ENCODE assay signal across 19 cellular contexts in the genomic region with DNA sequence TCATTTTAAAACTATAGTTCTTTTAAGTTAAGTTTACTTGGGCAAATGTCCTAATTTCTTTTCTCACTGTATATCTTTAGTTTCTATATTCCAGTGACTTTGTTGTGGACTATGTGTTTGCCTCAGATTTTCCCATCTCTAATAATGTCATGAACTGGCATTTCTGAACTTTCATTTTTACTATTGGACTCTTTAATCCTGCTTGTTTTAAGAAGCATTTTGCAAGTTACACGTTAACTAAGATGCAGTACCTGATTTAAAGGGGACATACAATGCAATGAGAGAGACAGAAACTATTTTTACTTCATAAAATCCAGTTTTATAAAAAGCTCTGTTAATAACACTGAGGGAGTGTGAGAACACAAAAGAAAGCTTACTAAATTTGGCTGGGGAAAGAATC. TPM values are rescaled to one million over a fixed set of nuclear protein-coding genes. Genes with fewer than 3 reads are reported as not detected.
DNase-seq lines count a peak whose midpoint lies in the region; ATAC-seq, FAIRE-seq and TF ChIP-seq lines count a peak whose summit lies in the region.
"Had no signal": no experiment of that assay in that cellular context is flagged by ENCODE, and none has a peak within 500 bp of the region (broad histone marks: within the 10 kb centered on the region; RNA-seq: fewer than 3 reads in every experiment).

No MANE protein-coding gene starts in this region.

- H3K27me3 ChIP-seq in HCT116 (ENCODE audit: insufficient read depth, low read length) (no peaks in the 10 kb centered on the region), bronchial epithelial cell (ENCODE audit: control insufficient read depth, insufficient read depth, low read length) (no peaks in the 10 kb centered on the region), right lobe of liver (no peaks in the 10 kb centered on the region), stomach (no peaks in the 10 kb centered on the region), prostate gland (replicated peaks; ENCODE audit: insufficient read depth) (no peaks in the 10 kb centered on the region)
- H3K27me3 ChIP-seq: heart left ventricle, neural progenitor cell had no signal

- ATAC-seq in HCT116, result no peak
- ATAC-seq in right lobe of liver, result peak; percentile 33 to 61 (median 51)
- no peak for ATAC-seq in HG03460 (IDR thresholded peaks at IDR 0.05; ENCODE audit: unreplicated experiment)
- ATAC-seq: activated T-helper 17 cell treated with anti-CD3 and anti-CD28 coated beads, Interleukin-2, amount 50 U/mL, for 72 hours; heart left ventricle had no signal

- POLR2A ChIA-PET in HCT116 (lab: Charles Lee), result no interaction called here

- H3K9me3 ChIP-seq in HCT116 (ENCODE audit: control insufficient read depth in 1 of 2, insufficient read depth in 1 of 2, low read depth in 1 of 2, low read length in 2 of 2) (no peaks in the 10 kb centered on the region), right lobe of liver (no peaks in the 10 kb centered on the region), stomach (no peaks in the 10 kb centered on the region), prostate gland (no peaks in the 10 kb centered on the region)
- H3K9me3 ChIP-seq: HAP-1, heart left ventricle had no signal

- TF ChIP-seq POLR2A in HCT116 (IDR thresholded peaks at IDR 0.05; ENCODE audit: borderline replicate concordance, extremely low read depth, insufficient read depth, insufficient read length), result no peak
- TF ChIP-seq POLR2A in right lobe of liver (IDR thresholded peaks at IDR 0.05), result no peak
- TF ChIP-seq POLR2A in stomach (IDR thresholded peaks at IDR 0.05), result no peak
- no peak for TF ChIP-seq POLR2A in prostate gland (IDR thresholded peaks at IDR 0.05)

- intact Hi-C loops in HCT116 (cut with micrococcal nuclease), result no loop called here
- intact Hi-C loops in right lobe of liver (cut with DNase I), result no loop called here
- intact Hi-C loops in stomach (cut with DNase I; ENCODE audit: low total_unique reads), result no loop called here
- intact Hi-C loops in prostate gland (cut with DNase I), result loop anchor here (5.0 to 10.0 kb wide), 2 partner anchors 57 to 66 kb away; a partner anchor contains a TSS

- H3K36me3 ChIP-seq in HCT116 (ENCODE audit: control insufficient read depth in 1 of 2, insufficient read depth in 2 of 2, low read length in 2 of 2) (no peaks in the 10 kb centered on the region), bronchial epithelial cell (ENCODE audit: control insufficient read depth, insufficient read depth, low read length) (peaks cover 1% of the 10 kb centered on the region), right lobe of liver (no peaks in the 10 kb centered on the region), stomach (no peaks in the 10 kb centered on the region), prostate gland (no peaks in the 10 kb centered on the region)
- H3K36me3 ChIP-seq: HAP-1, heart left ventricle, neural progenitor cell had no signal

- DNase-seq in HCT116 (ENCODE audit: low read depth, low spot score), result no peak
- peak; percentile 26 for DNase-seq in bronchial epithelial cell (ENCODE audit: low read depth)
- DNase-seq in right lobe of liver, result no peak
- DNase-seq in stomach, result no peak
- no peak for DNase-seq in prostate gland (ENCODE audit: low spot score)
- no peak for DNase-seq in GM10266 (ENCODE audit: extremely low spot score)
- DNase-seq in C1 segment of cervical spinal cord (lab: John Stamatoyannopoulos, UW), result no peak
- DNase-seq: activated CD4-positive, alpha-beta T cell treated with anti-CD3 and anti-CD28 coated beads, Interleukin-2, amount 10 ng/mL, durations not matched to agents 7 days and 5 days; CD4-positive, CD25-positive, alpha-beta regulatory T cell; EL; heart left ventricle; NCI-H1092 treated with DMSO at 0.1 percent for 48 hours; NCI-H2029; NCI-H748 treated with DMSO at 0.1 percent for 48 hours had no signal

- H3K4me2 ChIP-seq in HCT116 (ENCODE audit: low read length), result no peak overlapping the region
- H3K4me2 ChIP-seq: neural progenitor cell had no signal

- FAIRE-seq in bronchial epithelial cell (lab: Jason Lieb, UNC), result no peak
- FAIRE-seq: endothelial cell of umbilical vein had no signal

- no TSS peak for BruUV-seq in HCT116 (replicated peaks; lab: Mats Ljungman, UMichigan)

- no peaks in the 10 kb centered on the region for H3K79me2 ChIP-seq in HCT116 (ENCODE audit: insufficient read depth, low read length)

- 12% methylated on average over 1 of the region's 1 CpG for WGBS in right lobe of liver (ENCODE audit: insufficient coverage, low coverage, low lambda C conversion rate, missing lambda C conversion rate)
- WGBS in stomach, 5 donors, result 28 to 52% (median 40%) methylated on average over 1 of the region's 1 CpG
- WGBS in prostate gland, result 21% methylated on average over 1 of the region's 1 CpG

- H3K27ac ChIP-seq in HCT116 (ENCODE audit: low read depth, low read length), result no peak overlapping the region
- peak overlapping the region; percentile 28 to 68 (median 61) for H3K27ac ChIP-seq in right lobe of liver
- H3K27ac ChIP-seq in stomach, result peak overlapping the region in 3 of 5 donors; percentile 74 to 81 (median 76)
- no peak overlapping the region for H3K27ac ChIP-seq in prostate gland
- H3K27ac ChIP-seq: neural progenitor cell had no signal

- H3K9ac ChIP-seq in HCT116 (ENCODE audit: low read length), result no peak overlapping the region
- H3K9ac ChIP-seq: neural progenitor cell had no signal

- no peak for TF ChIP-seq RAD21 in HCT116 (IDR thresholded peaks at IDR 0.05; ENCODE audit: low read depth)

- no peaks in the 10 kb centered on the region for H4K20me1 ChIP-seq in HCT116 (ENCODE audit: insufficient read depth)

- H3K4me1 ChIP-seq in HCT116 (ENCODE audit: control insufficient read depth in 1 of 2, insufficient read depth in 2 of 2, low read length in 2 of 2) (peaks cover 34 to 41% of the 10 kb centered on the region in 2 experiments), right lobe of liver (peaks cover 0 to 38% (median 9%) of the 10 kb centered on the region in 4 donors), stomach (peaks cover 0 to 38% (median 25%) of the 10 kb centered on the region in 4 donors), prostate gland (replicated peaks) (no peaks in the 10 kb centered on the region)
- H3K4me1 ChIP-seq: HAP-1, neural progenitor cell had no signal

- peak overlapping the region; percentile 76 for H2AFZ ChIP-seq in HCT116 (ENCODE audit: low read depth, low read length, poor library complexity, severe bottlenecking)
- H2AFZ ChIP-seq: neural progenitor cell had no signal

- no peak for TF ChIP-seq CTCF in HCT116 (IDR thresholded peaks at IDR 0.05 in 2 of 3, conservative IDR thresholded peaks at IDR 0.05 in 1 of 3; ENCODE audit: borderline replicate concordance in 1 of 3, insufficient read depth in 1 of 3, low read depth in 2 of 3, low read length in 2 of 3)
- no peak for TF ChIP-seq CTCF in bronchial epithelial cell (IDR thresholded peaks at IDR 0.05; ENCODE audit: insufficient read depth, low read length, severe bottlenecking)
- no peak for TF ChIP-seq CTCF in right lobe of liver (IDR thresholded peaks at IDR 0.05)
- TF ChIP-seq CTCF in stomach (IDR thresholded peaks at IDR 0.05), result no peak
- TF ChIP-seq CTCF in prostate gland (IDR thresholded peaks at IDR 0.05), result no peak
- no peak for TF ChIP-seq CTCF in GM10266 (IDR thresholded peaks at IDR 0.05; ENCODE audit: control insufficient read depth, insufficient read depth, low read depth, missing control alignments)

- RAD21 ChIA-PET in HCT116 (lab: Charles Lee; ENCODE audit: low non-redundant PET in 1 of 2, low total read pairs in 2 of 2, uncharacterized antibody in 2 of 2, unreplicated experiment in 2 of 2), result no interaction called here

- no peaks in the 10 kb centered on the region for H3K9me2 ChIP-seq in HCT116 (ENCODE audit: insufficient read depth)

- CTCF ChIA-PET in HCT116 (lab: Charles Lee), result no interaction called here

- H3K4me3 ChIP-seq in HCT116 (replicated peaks in 1 of 2; ENCODE audit: low read depth in 1 of 2, low read length in 2 of 2) (no peak overlapping the region), bronchial epithelial cell (ENCODE audit: low read depth, low read length) (no peak overlapping the region), right lobe of liver (no peak overlapping the region), stomach (no peak overlapping the region), prostate gland (no peak overlapping the region)
- H3K4me3 ChIP-seq: HAP-1, heart left ventricle, neural progenitor cell had no signal

- no peak for TF ChIP-seq EP300 in stomach (IDR thresholded peaks at IDR 0.05)

TF ChIP-seq in HCT116, 20 proteins besides CTCF, POLR2A, EP300 and RAD21:
- TF ChIP-seq ELF1 (IDR thresholded peaks at IDR 0.05; ENCODE audit: borderline replicate concordance, low read depth), result no peak
- TF ChIP-seq POLR2AphosphoS5 (IDR thresholded peaks at IDR 0.05; ENCODE audit: low read depth, low read length), result no peak
- TF ChIP-seq, protein P1, sequence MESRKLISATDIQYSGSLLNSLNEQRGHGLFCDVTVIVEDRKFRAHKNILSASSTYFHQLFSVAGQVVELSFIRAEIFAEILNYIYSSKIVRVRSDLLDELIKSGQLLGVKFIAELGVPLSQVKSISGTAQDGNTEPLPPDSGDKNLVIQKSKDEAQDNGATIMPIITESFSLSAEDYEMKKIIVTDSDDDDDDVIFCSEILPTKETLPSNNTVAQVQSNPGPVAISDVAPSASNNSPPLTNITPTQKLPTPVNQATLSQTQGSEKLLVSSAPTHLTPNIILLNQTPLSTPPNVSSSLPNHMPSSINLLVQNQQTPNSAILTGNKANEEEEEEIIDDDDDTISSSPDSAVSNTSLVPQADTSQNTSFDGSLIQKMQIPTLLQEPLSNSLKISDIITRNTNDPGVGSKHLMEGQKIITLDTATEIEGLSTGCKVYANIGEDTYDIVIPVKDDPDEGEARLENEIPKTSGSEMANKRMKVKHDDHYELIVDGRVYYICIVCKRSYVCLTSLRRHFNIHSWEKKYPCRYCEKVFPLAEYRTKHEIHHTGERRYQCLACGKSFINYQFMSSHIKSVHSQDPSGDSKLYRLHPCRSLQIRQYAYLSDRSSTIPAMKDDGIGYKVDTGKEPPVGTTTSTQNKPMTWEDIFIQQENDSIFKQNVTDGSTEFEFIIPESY (IDR thresholded peaks at IDR 0.05; ENCODE audit: extremely low read depth, insufficient replicate concordance, low read length), result no peak
- no peak for TF ChIP-seq FOSL1 (IDR thresholded peaks at IDR 0.05; ENCODE audit: low read depth)

RNA-seq across cellular contexts. Expression of a gene that starts 58.6 kb away (rescaled TPM):
- total RNA-seq in HCT116 (2021; ENCODE audit: unreplicated experiment) (143 TPM), bronchial epithelial cell (44.2 and 45.5 TPM in 2 replicates), right lobe of liver (10 to 100 TPM; 21.9 to 40.6 (median 31.2) TPM), stomach (100 to 1,000 TPM in 2 of 5 donors, 10 to 100 TPM in 3; 13.0 to 149 (median 83.3) TPM), prostate gland (10 to 100 TPM; 15.3 to 32.3 TPM)
- 37.9 and 46.8 TPM in 2 replicates for polyA plus RNA-seq in HCT116 (2012)
- polyA plus RNA-seq in stomach, result 10 to 100 TPM; 10.6 to 17.3 (median 13.3) TPM

Comparison
In these comparisons a context has a peak if more than half of its experiments do, and no peak if none do; other contexts are left out.
1. ATAC-seq: peak in right lobe of liver (4 of 4); none in HCT116 (single experiment) and HG03460 (single experiment).
2. H3K27ac ChIP-seq: peak in right lobe of liver (3 of 3) and stomach (3 of 5); none in HCT116 (single experiment) and prostate gland (0 of 2).